In the genomic region with DNA sequence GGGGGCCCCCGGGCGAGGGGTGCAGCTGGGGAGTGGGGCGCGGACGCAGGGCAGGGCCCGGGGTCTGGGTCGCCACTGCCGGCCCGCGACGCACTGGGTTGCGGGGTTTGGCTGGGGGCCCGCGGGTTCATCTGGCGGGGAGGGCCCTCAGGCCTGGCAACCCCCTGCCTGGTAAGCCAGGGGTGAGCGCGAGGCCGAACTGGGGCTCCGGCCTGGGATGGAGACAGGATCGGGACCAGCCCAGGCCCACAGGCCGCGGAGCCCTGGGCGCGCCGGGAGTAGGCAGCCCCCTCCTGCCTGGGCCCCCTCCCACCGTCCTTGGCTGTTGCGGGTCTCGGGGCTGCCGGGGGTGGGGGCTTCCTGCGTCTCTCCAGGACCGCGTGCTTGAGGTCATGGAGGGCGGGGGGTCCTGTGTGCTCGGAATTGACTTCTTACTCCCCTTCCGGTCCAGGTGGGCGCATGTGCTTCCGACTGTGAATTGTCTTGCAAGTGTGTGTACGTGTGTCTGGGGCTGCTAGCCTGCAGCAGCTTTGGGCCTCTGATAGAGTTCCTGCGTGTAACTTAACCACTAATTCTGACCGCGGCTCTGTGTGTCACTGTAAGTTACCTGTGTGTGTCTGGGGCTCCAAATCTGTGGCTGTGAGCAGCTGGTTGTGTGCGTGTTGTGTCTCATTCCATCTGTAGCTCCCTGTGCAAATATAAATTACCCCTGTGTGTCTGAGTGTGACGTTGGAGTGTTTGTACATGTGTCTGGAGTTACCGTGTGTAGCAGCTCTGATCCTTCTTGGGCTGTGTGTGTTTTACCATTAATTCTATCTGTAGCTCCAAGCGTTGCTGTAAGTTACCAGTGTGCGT, we compare ENCODE assay signal across 8 cellular contexts. TPM values are rescaled to one million over a fixed set of nuclear protein-coding genes. Genes with fewer than 3 reads are reported as not detected.
DNase-seq lines count a peak whose midpoint lies in the region; ATAC-seq and TF ChIP-seq lines count a peak whose summit lies in the region.

No MANE protein-coding gene starts in this region.

- POLR2A ChIA-PET in activated CD8-positive, alpha-beta T cell treated with anti-CD3 and anti-CD28 coated beads for 36 hours (lab: Charles Lee) = interaction anchor here (0.7 to 2.9 kb wide), 15 partner anchors 8 to 323 kb away, joined by 3 to 16 read pairs (median 5); partner anchors contain the start of gene ZNF302

- peaks cover 59% of the 10 kb centered on the region for H3K4me1 Mint-ChIP-seq in activated CD8-positive, alpha-beta T cell treated with anti-CD3 and anti-CD28 coated beads for 36 hours (ENCODE audit: low read depth)
- peaks cover 59% of the 10 kb centered on the region for H3K4me1 Mint-ChIP-seq in endothelial cell (ENCODE audit: unreplicated experiment)

- in situ Hi-C loops in ACHN (cut with HindIII; ENCODE audit: low pct_ligation_motif_present, low pct_unique_long_range_greater_than_20kb, low sequenced_read_pairs) = no loop called here

- DNase-seq in ACHN = peak; percentile 18
- peak; percentile 35 for DNase-seq in NCI-H2171 (lab: John Stamatoyannopoulos, UW)
- DNase-seq in activated CD8-positive, alpha-beta T cell treated with anti-CD3 and anti-CD28 coated beads for 36 hours = peak; percentile 85
- peak; percentile 30 for DNase-seq in endothelial cell (ENCODE audit: low spot score)

- ATAC-seq in GM19023 (IDR thresholded peaks at IDR 0.05; ENCODE audit: unreplicated experiment) = peak; percentile 20
- ATAC-seq in activated CD8-positive, alpha-beta T cell treated with anti-CD3 and anti-CD28 coated beads for 36 hours = peak; percentile 34
- ATAC-seq in GM21367 (IDR thresholded peaks at IDR 0.05; ENCODE audit: unreplicated experiment) = no peak

- CTCF ChIA-PET in activated CD8-positive, alpha-beta T cell treated with anti-CD3 and anti-CD28 coated beads for 36 hours (lab: Charles Lee) = interaction anchor here (1.0 to 5.1 kb wide), 5 partner anchors 12 to 44 kb away, joined by 3 to 31 read pairs (median 6); no protein-coding TSS in a partner anchor

- H3K4me3 Mint-ChIP-seq in activated CD8-positive, alpha-beta T cell treated with anti-CD3 and anti-CD28 coated beads for 36 hours = peak overlapping the region; percentile 99
- H3K4me3 Mint-ChIP-seq in endothelial cell (ENCODE audit: unreplicated experiment) = peak overlapping the region; percentile 99

- peaks cover 61% of the 10 kb centered on the region for H3K4me1 ChIP-seq in mucosa of stomach (ENCODE audit: control insufficient read depth, insufficient read depth, low read length)
- peaks cover 12 to 72% (median 47%) of the 10 kb centered on the region in 5 donors for H3K4me1 ChIP-seq in subcutaneous abdominal adipose tissue (ENCODE audit: control insufficient read depth in 5 of 5, insufficient read depth in 5 of 5, low read length in 5 of 5)

- H3K9me3 ChIP-seq in mucosa of stomach (ENCODE audit: control insufficient read depth, low read length) (no peaks in the 10 kb centered on the region), subcutaneous abdominal adipose tissue (ENCODE audit: control insufficient read depth in 5 of 5, low read length in 5 of 5) (no peaks in the 10 kb centered on the region)

- no peaks in the 10 kb centered on the region for H3K27me3 Mint-ChIP-seq in activated CD8-positive, alpha-beta T cell treated with anti-CD3 and anti-CD28 coated beads for 36 hours
- peaks cover 28% of the 10 kb centered on the region for H3K27me3 Mint-ChIP-seq in endothelial cell (ENCODE audit: unreplicated experiment)

- H3K36me3 ChIP-seq in mucosa of stomach (ENCODE audit: control insufficient read depth, insufficient read depth, low read length) (no peaks in the 10 kb centered on the region), subcutaneous abdominal adipose tissue (ENCODE audit: control insufficient read depth in 5 of 5, insufficient read depth in 5 of 5, low read length in 5 of 5) (peaks cover 0 to 14% (median 13%) of the 10 kb centered on the region in 5 donors)

- H3K27me3 ChIP-seq in mucosa of stomach (ENCODE audit: control insufficient read depth, insufficient read depth, low read length) = peaks cover 6% of the 10 kb centered on the region
- no peaks in the 10 kb centered on the region for H3K27me3 ChIP-seq in subcutaneous abdominal adipose tissue (ENCODE audit: control insufficient read depth in 5 of 5, insufficient read depth in 4 of 5, low read length in 5 of 5)

- H3K27ac Mint-ChIP-seq in activated CD8-positive, alpha-beta T cell treated with anti-CD3 and anti-CD28 coated beads for 36 hours = peak overlapping the region; percentile 97
- peak overlapping the region; percentile 94 for H3K27ac Mint-ChIP-seq in endothelial cell (ENCODE audit: unreplicated experiment)

- peak overlapping the region; percentile 66 for H3K9ac ChIP-seq in mucosa of stomach (ENCODE audit: low read length)
- H3K9ac ChIP-seq in subcutaneous abdominal adipose tissue (ENCODE audit: low read length in 5 of 5) = peak overlapping the region; percentile 83 to 88 (median 87)

- peak overlapping the region; percentile 84 for H3K27ac ChIP-seq in subcutaneous abdominal adipose tissue (ENCODE audit: low read depth, low read length)

- peaks cover 41% of the 10 kb centered on the region for H3K36me3 Mint-ChIP-seq in activated CD8-positive, alpha-beta T cell treated with anti-CD3 and anti-CD28 coated beads for 36 hours (ENCODE audit: low read depth)
- H3K36me3 Mint-ChIP-seq in endothelial cell (ENCODE audit: low read depth, unreplicated experiment) = peaks cover 19% of the 10 kb centered on the region

- TF ChIP-seq CTCF in activated CD8-positive, alpha-beta T cell treated with anti-CD3 and anti-CD28 coated beads for 36 hours (IDR thresholded peaks at IDR 0.05) = no peak
- no peak for TF ChIP-seq CTCF in endothelial cell (IDR thresholded peaks at IDR 0.05; ENCODE audit: unreplicated experiment)

- H3K4me3 ChIP-seq in mucosa of stomach (ENCODE audit: low read length) (peak overlapping the region; percentile 1), subcutaneous abdominal adipose tissue (ENCODE audit: low read depth in 1 of 5, low read length in 5 of 5) (peak overlapping the region; percentile 74 to 94 (median 84))

- intact Hi-C loops in activated CD8-positive, alpha-beta T cell treated with anti-CD3 and anti-CD28 coated beads for 36 hours (cut with micrococcal nuclease) = no loop called here

- no peaks in the 10 kb centered on the region for H3K9me3 Mint-ChIP-seq in activated CD8-positive, alpha-beta T cell treated with anti-CD3 and anti-CD28 coated beads for 36 hours
- H3K9me3 Mint-ChIP-seq in endothelial cell (ENCODE audit: unreplicated experiment) = no peaks in the 10 kb centered on the region

RNA-seq across cellular contexts. Expression of gene GRAMD1A, which starts 0.8 kb away (rescaled TPM):
- 100 to 1,000 TPM; 128 to 134 TPM for total RNA-seq in activated CD8-positive, alpha-beta T cell treated with anti-CD3 and anti-CD28 coated beads for 36 hours
- total RNA-seq in endothelial cell (ENCODE audit: unreplicated experiment) = 156 TPM

RNA-seq across cellular contexts. Expression of gene SCN1B, which starts 29.4 kb away (rescaled TPM):
- total RNA-seq in activated CD8-positive, alpha-beta T cell treated with anti-CD3 and anti-CD28 coated beads for 36 hours = under 1 TPM; 0.63 to 0.90 TPM
- 0.62 TPM for total RNA-seq in endothelial cell (ENCODE audit: unreplicated experiment)

RNA-seq across cellular contexts. Expression of gene ZNF792, which starts 36.8 kb away (rescaled TPM):
- 1 to 10 TPM; 5.1 to 5.6 TPM for total RNA-seq in activated CD8-positive, alpha-beta T cell treated with anti-CD3 and anti-CD28 coated beads for 36 hours
- 68.6 TPM for total RNA-seq in endothelial cell (ENCODE audit: unreplicated experiment)

RNA-seq across cellular contexts. Expression of gene HPN, which starts 40.6 kb away (rescaled TPM):
- total RNA-seq in activated CD8-positive, alpha-beta T cell treated with anti-CD3 and anti-CD28 coated beads for 36 hours = under 1 TPM in 1 of 2 experiments, not detected in 1; 0.11 TPM
- 1.3 TPM for total RNA-seq in endothelial cell (ENCODE audit: unreplicated experiment)

Comparison
In these comparisons a context has a peak if more than half of its experiments do, and no peak if none do; other contexts are left out.
1. DNase-seq: peak in every context shown above with its lines; median percentile 85 in activated CD8-positive, alpha-beta T cell treated with anti-CD3 and anti-CD28 coated beads for 36 hours; 35 in NCI-H2171; 30 in endothelial cell; 18 in ACHN.
2. RNA of gene ZNF792, which starts 36.8 kb away (total RNA-seq): 68.6 TPM in endothelial cell (single experiment); 5.1 to 5.6 TPM in activated CD8-positive, alpha-beta T cell treated with anti-CD3 and anti-CD28 coated beads for 36 hours; every median in the first group is over 10 times any median in the second.